ENCODE assay signal across 10 cellular contexts in genomic region chr2:42249887-42250286, GRCh38.
DNase-seq lines count a peak whose midpoint lies in the region; ATAC-seq and TF ChIP-seq lines count a peak whose summit lies in the region.
"Had no signal": no experiment of that assay in that cellular context is flagged by ENCODE, and none has a peak within 500 bp of the region (broad histone marks: within the 10 kb centered on the region; RNA-seq: fewer than 3 reads in every experiment).

No MANE protein-coding gene starts in this region.

- H3K4me1 ChIP-seq in right atrium auricular region (peaks cover 0 to 14% of the 10 kb centered on the region in 2 donors), PC-9 (replicated peaks; ENCODE audit: insufficient read depth) (no peaks in the 10 kb centered on the region), upper lobe of left lung (peaks cover 9 to 19% (median 15%) of the 10 kb centered on the region in 4 donors)

- H3K4me3 ChIP-seq in right atrium auricular region (no peak overlapping the region), PC-9 (no peak overlapping the region), upper lobe of left lung (no peak overlapping the region)
- H3K4me3 ChIP-seq: dorsolateral prefrontal cortex, thoracic aorta had no signal

- H3K4me2 ChIP-seq in PC-9: no peak overlapping the region

- POLR2A ChIA-PET in PC-9 (lab: Charles Lee; ENCODE audit: unreplicated experiment): no interaction called here

- H3K36me3 ChIP-seq in right atrium auricular region: no peaks in the 10 kb centered on the region
- H3K36me3 ChIP-seq in PC-9 (ENCODE audit: low read depth): 0 out of 2 replicates have a peak, but pooled peaks cover 9% of the 10 kb centered on the region
- H3K36me3 ChIP-seq in upper lobe of left lung: peaks cover 0 to 8% (median 0%) of the 10 kb centered on the region in 4 donors
- H3K36me3 ChIP-seq: thoracic aorta had no signal

- intact Hi-C loops in Right ventricle myocardium superior (cut with DNase I) (no loop called here), PC-9 (cut with micrococcal nuclease; ENCODE audit: unreplicated experiment) (no loop called here)

- ATAC-seq in Right ventricle myocardium superior (ENCODE audit: poor library complexity): peak; percentile 69
- peak; percentile 38 to 80 for ATAC-seq in upper lobe of left lung (ENCODE audit: low FRiP score in 2 of 2)
- ATAC-seq in HG03139 (IDR thresholded peaks at IDR 0.05; ENCODE audit: unreplicated experiment): no peak

- CTCF ChIA-PET in PC-9 (lab: Charles Lee): no interaction called here

- H3F3A ChIP-seq in PC-9 (ENCODE audit: insufficient read depth, low read depth): peaks cover 9% of the 10 kb centered on the region; the same call in 1 of the 2 replicates

- H3K79me2 ChIP-seq in PC-9 (ENCODE audit: low read depth): no peaks in the 10 kb centered on the region

- TF ChIP-seq EP300 in upper lobe of left lung (IDR thresholded peaks at IDR 0.05): no peak

- H3K9me3 ChIP-seq in right atrium auricular region (no peaks in the 10 kb centered on the region), PC-9 (ENCODE audit: insufficient read depth, low read depth) (no peaks in the 10 kb centered on the region), upper lobe of left lung (no peaks in the 10 kb centered on the region)
- H3K9me3 ChIP-seq: thoracic aorta had no signal

- BruUV-seq in PC-9 (replicated peaks; lab: Mats Ljungman, UMichigan): no TSS peak

- no peak for TF ChIP-seq POLR2A in upper lobe of left lung (IDR thresholded peaks at IDR 0.05)

- H3K9me2 ChIP-seq in PC-9 (ENCODE audit: insufficient read depth): peaks cover 4% of the 10 kb centered on the region; the same call in 1 of the 2 replicates

- H4K20me1 ChIP-seq in PC-9 (ENCODE audit: insufficient read depth): no peaks in the 10 kb centered on the region

- H2AFZ ChIP-seq in PC-9: no peak overlapping the region

- WGBS in upper lobe of left lung, 2 donors: 17 to 21% methylated on average over 3 of the region's 3 CpGs

- no peak for TF ChIP-seq CTCF in right atrium auricular region (IDR thresholded peaks at IDR 0.05)
- TF ChIP-seq CTCF in PC-9 (conservative IDR thresholded peaks at IDR 0.05): no peak
- no peak for TF ChIP-seq CTCF in upper lobe of left lung (IDR thresholded peaks at IDR 0.05)

- DNase-seq in Right ventricle myocardium superior: no peak
- DNase-seq in right atrium auricular region (ENCODE audit: low spot score): no peak
- peak; percentile 30 to 65 for DNase-seq in PC-9
- DNase-seq in iPS-NIHi11 (ENCODE audit: low spot score): peak; percentile 48
- DNase-seq in upper lobe of left lung: peak in 1 of 2 donors; percentile 35
- no peak for DNase-seq in inferior parietal cortex (ENCODE audit: extremely low spot score)
- no peak for DNase-seq in Kasumi-1 (lab: John Stamatoyannopoulos, UW)
- DNase-seq: dorsolateral prefrontal cortex had no signal

- H3K27ac ChIP-seq in right atrium auricular region: peak overlapping the region in 1 of 2 donors; percentile 57
- no peak overlapping the region for H3K27ac ChIP-seq in PC-9
- peak overlapping the region in 2 of 4 donors; percentile 8 to 10 for H3K27ac ChIP-seq in upper lobe of left lung
- H3K27ac ChIP-seq: dorsolateral prefrontal cortex, thoracic aorta had no signal

- H3K27me3 ChIP-seq in right atrium auricular region: no peaks in the 10 kb centered on the region
- H3K27me3 ChIP-seq in PC-9 (ENCODE audit: insufficient read depth, low read depth): no peaks in the 10 kb centered on the region
- H3K27me3 ChIP-seq in upper lobe of left lung: no peaks in the 10 kb centered on the region
- H3K27me3 ChIP-seq: dorsolateral prefrontal cortex had no signal

Comparison
In these comparisons a context has a peak if more than half of its experiments do, and no peak if none do; other contexts are left out.
1. DNase-seq: peak in PC-9 (2 of 2) and iPS-NIHi11 (single experiment); none in Right ventricle myocardium superior (single experiment), right atrium auricular region (single experiment), inferior parietal cortex (single experiment) and Kasumi-1 (0 of 2).